ENCODE assay signal across 22 cellular contexts in the genomic region with DNA sequence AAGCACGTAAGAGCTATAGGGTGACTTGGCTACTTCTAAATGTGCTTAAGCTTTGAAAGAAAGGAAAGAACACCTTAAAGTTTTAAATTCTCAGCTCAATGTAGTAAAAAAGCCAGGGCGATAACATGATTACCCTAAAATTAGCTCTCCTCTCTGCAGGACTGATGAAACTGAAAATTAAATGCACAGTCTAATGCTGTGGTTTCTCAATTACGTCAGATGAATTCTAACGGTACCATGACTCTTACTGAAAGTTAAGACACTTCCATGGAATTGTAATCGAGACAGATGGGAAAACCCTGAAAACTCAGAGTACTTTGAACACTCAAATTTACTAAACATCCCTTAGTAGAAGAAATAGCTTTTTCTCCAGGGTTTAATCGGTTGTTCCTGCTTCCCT. TPM values are rescaled to one million over a fixed set of nuclear protein-coding genes. Genes with fewer than 3 reads are reported as not detected.
"Had no signal": no experiment of that assay in that cellular context is flagged by ENCODE, and none has a peak within 500 bp of the region (broad histone marks: within the 10 kb centered on the region; RNA-seq: fewer than 3 reads in every experiment).

No MANE protein-coding gene starts in this region.

- DNase-seq: activated CD4-positive, alpha-beta T cell treated with anti-CD3 and anti-CD28 coated beads, Interleukin-2, amount 50 U/mL, for 48 hours; activated CD8-positive, alpha-beta memory T cell treated with anti-CD3 and anti-CD28 coated beads, Interleukin-2, amount 10 ng/mL, durations not matched to agents 7 days and 5 days; activated effector memory CD4-positive, alpha-beta T cell treated with Interleukin-2 at 50 U/mL for 16 hours; activated T-cell treated with anti-CD3 and anti-CD28 coated beads, Interleukin-2, amount 50 U/mL, for 1 hour; amygdala; body of pancreas; caudate nucleus; erythroblast; foreskin fibroblast; hypothalamus; left ventricle myocardium inferior; mesenchymal stem cell; nephron progenitor cell; spleen; T-helper 1 cell; testis; upper lobe of left lung; WERI-Rb-1 had no signal

- H3K4me1 Mint-ChIP-seq: activated CD8-positive, alpha-beta memory T cell treated with anti-CD3 and anti-CD28 coated beads, Interleukin-2, amount 10 ng/mL, durations not matched to agents 7 days and 5 days; nephron progenitor cell had no signal

- H3K4me1 ChIP-seq: body of pancreas, left ventricle myocardium inferior, spleen, testis, upper lobe of left lung had no signal

- H3K36me3 Mint-ChIP-seq: activated CD8-positive, alpha-beta memory T cell treated with anti-CD3 and anti-CD28 coated beads, Interleukin-2, amount 10 ng/mL, durations not matched to agents 7 days and 5 days; activated naive CD4-positive, alpha-beta T cell treated with anti-CD3 and anti-CD28 coated beads, Interleukin-2, amount 50 U/mL, for 72 hours had no signal

- FAIRE-seq: colon had no signal

- H3K9me3 ChIP-seq: body of pancreas, testis had no signal

- H3K36me3 ChIP-seq: left ventricle myocardium inferior, spleen, upper lobe of left lung, WERI-Rb-1 had no signal

- H3K4me3 ChIP-seq: body of pancreas, left ventricle myocardium inferior, spleen, testis, upper lobe of left lung had no signal

- H3K4me3 Mint-ChIP-seq: activated CD8-positive, alpha-beta memory T cell treated with anti-CD3 and anti-CD28 coated beads, Interleukin-2, amount 10 ng/mL, durations not matched to agents 7 days and 5 days; nephron progenitor cell; stimulated activated naive CD8-positive, alpha-beta T cell treated with anti-CD3 and anti-CD28 coated beads, Interleukin-15, Interleukin-2, amounts not matched to agents 100 ng/mL and 50 ng/mL, for 24 hours had no signal

- H3K27ac ChIP-seq: body of pancreas, left ventricle myocardium inferior, spleen, testis, upper lobe of left lung, WERI-Rb-1 had no signal

- H3K27ac Mint-ChIP-seq: activated CD8-positive, alpha-beta memory T cell treated with anti-CD3 and anti-CD28 coated beads, Interleukin-2, amount 10 ng/mL, durations not matched to agents 7 days and 5 days; activated naive CD4-positive, alpha-beta T cell treated with anti-CD3 and anti-CD28 coated beads, Interleukin-2, amount 50 U/mL, for 72 hours; nephron progenitor cell; stimulated activated naive CD8-positive, alpha-beta T cell treated with anti-CD3 and anti-CD28 coated beads, Interleukin-15, Interleukin-2, amounts not matched to agents 100 ng/mL and 50 ng/mL, for 24 hours had no signal

- H3K27me3 Mint-ChIP-seq: activated CD8-positive, alpha-beta memory T cell treated with anti-CD3 and anti-CD28 coated beads, Interleukin-2, amount 10 ng/mL, durations not matched to agents 7 days and 5 days; stimulated activated naive CD8-positive, alpha-beta T cell treated with anti-CD3 and anti-CD28 coated beads, Interleukin-15, Interleukin-2, amounts not matched to agents 100 ng/mL and 50 ng/mL, for 24 hours had no signal

- ATAC-seq: activated CD8-positive, alpha-beta memory T cell treated with anti-CD3 and anti-CD28 coated beads, Interleukin-2, amount 10 ng/mL, durations not matched to agents 7 days and 5 days; activated naive CD4-positive, alpha-beta T cell treated with anti-CD3 and anti-CD28 coated beads, Interleukin-2, amount 50 U/mL, for 72 hours; body of pancreas; sciatic nerve had no signal

- H3K27me3 ChIP-seq: body of pancreas, spleen, testis, upper lobe of left lung had no signal

RNA-seq across cellular contexts. Expression of a gene that starts 25.9 kb away (rescaled TPM):
- total RNA-seq: activated CD8-positive, alpha-beta memory T cell treated with anti-CD3 and anti-CD28 coated beads, Interleukin-2, amount 10 ng/mL, durations not matched to agents 7 days and 5 days; activated naive CD4-positive, alpha-beta T cell treated with anti-CD3 and anti-CD28 coated beads, Interleukin-2, amount 50 U/mL, for 72 hours had no signal
